1 cellular context compared by ENCODE assay signal in genomic region chr1:2632051-2632430, GRCh38.
TF ChIP-seq lines count a peak whose summit lies in the region.

No MANE protein-coding gene starts in this region.

TF ChIP-seq in HepG2, 621 proteins besides CTCF, POLR2A, EP300 and RAD21:
- TF ChIP-seq ZNF574 (CRISPR knock-in tag; IDR thresholded peaks at IDR 0.05) = no peak
